In genomic region chr1:62436466-62437272, GRCh38 we compare ENCODE assay signal across 1 cellular context.
TF ChIP-seq lines count a peak whose summit lies in the region.

A gene with protein sequence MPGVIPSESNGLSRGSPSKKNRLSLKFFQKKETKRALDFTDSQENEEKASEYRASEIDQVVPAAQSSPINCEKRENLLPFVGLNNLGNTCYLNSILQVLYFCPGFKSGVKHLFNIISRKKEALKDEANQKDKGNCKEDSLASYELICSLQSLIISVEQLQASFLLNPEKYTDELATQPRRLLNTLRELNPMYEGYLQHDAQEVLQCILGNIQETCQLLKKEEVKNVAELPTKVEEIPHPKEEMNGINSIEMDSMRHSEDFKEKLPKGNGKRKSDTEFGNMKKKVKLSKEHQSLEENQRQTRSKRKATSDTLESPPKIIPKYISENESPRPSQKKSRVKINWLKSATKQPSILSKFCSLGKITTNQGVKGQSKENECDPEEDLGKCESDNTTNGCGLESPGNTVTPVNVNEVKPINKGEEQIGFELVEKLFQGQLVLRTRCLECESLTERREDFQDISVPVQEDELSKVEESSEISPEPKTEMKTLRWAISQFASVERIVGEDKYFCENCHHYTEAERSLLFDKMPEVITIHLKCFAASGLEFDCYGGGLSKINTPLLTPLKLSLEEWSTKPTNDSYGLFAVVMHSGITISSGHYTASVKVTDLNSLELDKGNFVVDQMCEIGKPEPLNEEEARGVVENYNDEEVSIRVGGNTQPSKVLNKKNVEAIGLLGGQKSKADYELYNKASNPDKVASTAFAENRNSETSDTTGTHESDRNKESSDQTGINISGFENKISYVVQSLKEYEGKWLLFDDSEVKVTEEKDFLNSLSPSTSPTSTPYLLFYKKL (plus strand): TSS chr1:62437049. CDS start chr1:62439868, 2,819 bp downstream.

TF ChIP-seq in K562, 482 proteins besides CTCF, POLR2A, EP300 and RAD21 (continued from another document and continues in another):
- TF ChIP-seq, protein P1, sequence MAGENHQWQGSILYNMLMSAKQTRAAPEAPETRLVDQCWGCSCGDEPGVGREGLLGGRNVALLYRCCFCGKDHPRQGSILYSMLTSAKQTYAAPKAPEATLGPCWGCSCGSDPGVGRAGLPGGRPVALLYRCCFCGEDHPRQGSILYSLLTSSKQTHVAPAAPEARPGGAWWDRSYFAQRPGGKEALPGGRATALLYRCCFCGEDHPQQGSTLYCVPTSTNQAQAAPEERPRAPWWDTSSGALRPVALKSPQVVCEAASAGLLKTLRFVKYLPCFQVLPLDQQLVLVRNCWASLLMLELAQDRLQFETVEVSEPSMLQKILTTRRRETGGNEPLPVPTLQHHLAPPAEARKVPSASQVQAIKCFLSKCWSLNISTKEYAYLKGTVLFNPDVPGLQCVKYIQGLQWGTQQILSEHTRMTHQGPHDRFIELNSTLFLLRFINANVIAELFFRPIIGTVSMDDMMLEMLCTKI (IDR thresholded peaks at IDR 0.05; ENCODE audit: partially characterized antibody), result no peak
- TF ChIP-seq ARID2 (IDR thresholded peaks at IDR 0.05) (no peak), ZBTB1 (CRISPR knock-in tag; IDR thresholded peaks at IDR 0.05; ENCODE audit: borderline replicate concordance, low read depth) (no peak; the same call in 1 of the 2 replicates), FOXJ3 (CRISPR knock-in tag; IDR thresholded peaks at IDR 0.05) (no peak), TAF9B (IDR thresholded peaks at IDR 0.05; ENCODE audit: partially characterized antibody) (peak; percentile 67), ATF7 (IDR thresholded peaks at IDR 0.05) (peak; percentile 49; the same call in 1 of the 2 replicates), RAD51 (IDR thresholded peaks at IDR 0.05; ENCODE audit: borderline replicate concordance, low read depth) (no peak), ZNF324 (CRISPR knock-in tag; IDR thresholded peaks at IDR 0.05) (no peak), GTF2E2 (tag; IDR thresholded peaks at IDR 0.05) (no peak; the same call in 1 of the 2 replicates), ZNF184 (CRISPR knock-in tag; IDR thresholded peaks at IDR 0.05) (no peak), TGIF2 (CRISPR knock-in tag; IDR thresholded peaks at IDR 0.05) (no peak), PHB (CRISPR knock-in tag; IDR thresholded peaks at IDR 0.05) (no peak), HES1 (IDR thresholded peaks at IDR 0.05; ENCODE audit: low read depth) (no peak), SETDB1 (IDR thresholded peaks at IDR 0.05; ENCODE audit: low read length) (no peak), CHAMP1 (IDR thresholded peaks at IDR 0.05) (0 out of 2 replicates have a peak, but pooled peaks have one; percentile 30), TRIM28 (IDR thresholded peaks at IDR 0.05) (no peak), FOXO4 (CRISPR knock-in tag; IDR thresholded peaks at IDR 0.05) (no peak)
- TF ChIP-seq, protein P2, sequence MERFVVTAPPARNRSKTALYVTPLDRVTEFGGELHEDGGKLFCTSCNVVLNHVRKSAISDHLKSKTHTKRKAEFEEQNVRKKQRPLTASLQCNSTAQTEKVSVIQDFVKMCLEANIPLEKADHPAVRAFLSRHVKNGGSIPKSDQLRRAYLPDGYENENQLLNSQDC (CRISPR knock-in tag; IDR thresholded peaks at IDR 0.05), result no peak
- TF ChIP-seq, protein P3, sequence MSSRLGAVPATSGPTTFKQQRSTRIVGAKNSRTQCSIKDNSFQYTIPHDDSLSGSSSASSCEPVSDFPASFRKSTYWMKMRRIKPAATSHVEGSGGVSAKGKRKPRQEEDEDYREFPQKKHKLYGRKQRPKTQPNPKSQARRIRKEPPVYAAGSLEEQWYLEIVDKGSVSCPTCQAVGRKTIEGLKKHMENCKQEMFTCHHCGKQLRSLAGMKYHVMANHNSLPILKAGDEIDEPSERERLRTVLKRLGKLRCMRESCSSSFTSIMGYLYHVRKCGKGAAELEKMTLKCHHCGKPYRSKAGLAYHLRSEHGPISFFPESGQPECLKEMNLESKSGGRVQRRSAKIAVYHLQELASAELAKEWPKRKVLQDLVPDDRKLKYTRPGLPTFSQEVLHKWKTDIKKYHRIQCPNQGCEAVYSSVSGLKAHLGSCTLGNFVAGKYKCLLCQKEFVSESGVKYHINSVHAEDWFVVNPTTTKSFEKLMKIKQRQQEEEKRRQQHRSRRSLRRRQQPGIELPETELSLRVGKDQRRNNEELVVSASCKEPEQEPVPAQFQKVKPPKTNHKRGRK (tag; IDR thresholded peaks at IDR 0.05), result no peak
- TF ChIP-seq, protein P4, sequence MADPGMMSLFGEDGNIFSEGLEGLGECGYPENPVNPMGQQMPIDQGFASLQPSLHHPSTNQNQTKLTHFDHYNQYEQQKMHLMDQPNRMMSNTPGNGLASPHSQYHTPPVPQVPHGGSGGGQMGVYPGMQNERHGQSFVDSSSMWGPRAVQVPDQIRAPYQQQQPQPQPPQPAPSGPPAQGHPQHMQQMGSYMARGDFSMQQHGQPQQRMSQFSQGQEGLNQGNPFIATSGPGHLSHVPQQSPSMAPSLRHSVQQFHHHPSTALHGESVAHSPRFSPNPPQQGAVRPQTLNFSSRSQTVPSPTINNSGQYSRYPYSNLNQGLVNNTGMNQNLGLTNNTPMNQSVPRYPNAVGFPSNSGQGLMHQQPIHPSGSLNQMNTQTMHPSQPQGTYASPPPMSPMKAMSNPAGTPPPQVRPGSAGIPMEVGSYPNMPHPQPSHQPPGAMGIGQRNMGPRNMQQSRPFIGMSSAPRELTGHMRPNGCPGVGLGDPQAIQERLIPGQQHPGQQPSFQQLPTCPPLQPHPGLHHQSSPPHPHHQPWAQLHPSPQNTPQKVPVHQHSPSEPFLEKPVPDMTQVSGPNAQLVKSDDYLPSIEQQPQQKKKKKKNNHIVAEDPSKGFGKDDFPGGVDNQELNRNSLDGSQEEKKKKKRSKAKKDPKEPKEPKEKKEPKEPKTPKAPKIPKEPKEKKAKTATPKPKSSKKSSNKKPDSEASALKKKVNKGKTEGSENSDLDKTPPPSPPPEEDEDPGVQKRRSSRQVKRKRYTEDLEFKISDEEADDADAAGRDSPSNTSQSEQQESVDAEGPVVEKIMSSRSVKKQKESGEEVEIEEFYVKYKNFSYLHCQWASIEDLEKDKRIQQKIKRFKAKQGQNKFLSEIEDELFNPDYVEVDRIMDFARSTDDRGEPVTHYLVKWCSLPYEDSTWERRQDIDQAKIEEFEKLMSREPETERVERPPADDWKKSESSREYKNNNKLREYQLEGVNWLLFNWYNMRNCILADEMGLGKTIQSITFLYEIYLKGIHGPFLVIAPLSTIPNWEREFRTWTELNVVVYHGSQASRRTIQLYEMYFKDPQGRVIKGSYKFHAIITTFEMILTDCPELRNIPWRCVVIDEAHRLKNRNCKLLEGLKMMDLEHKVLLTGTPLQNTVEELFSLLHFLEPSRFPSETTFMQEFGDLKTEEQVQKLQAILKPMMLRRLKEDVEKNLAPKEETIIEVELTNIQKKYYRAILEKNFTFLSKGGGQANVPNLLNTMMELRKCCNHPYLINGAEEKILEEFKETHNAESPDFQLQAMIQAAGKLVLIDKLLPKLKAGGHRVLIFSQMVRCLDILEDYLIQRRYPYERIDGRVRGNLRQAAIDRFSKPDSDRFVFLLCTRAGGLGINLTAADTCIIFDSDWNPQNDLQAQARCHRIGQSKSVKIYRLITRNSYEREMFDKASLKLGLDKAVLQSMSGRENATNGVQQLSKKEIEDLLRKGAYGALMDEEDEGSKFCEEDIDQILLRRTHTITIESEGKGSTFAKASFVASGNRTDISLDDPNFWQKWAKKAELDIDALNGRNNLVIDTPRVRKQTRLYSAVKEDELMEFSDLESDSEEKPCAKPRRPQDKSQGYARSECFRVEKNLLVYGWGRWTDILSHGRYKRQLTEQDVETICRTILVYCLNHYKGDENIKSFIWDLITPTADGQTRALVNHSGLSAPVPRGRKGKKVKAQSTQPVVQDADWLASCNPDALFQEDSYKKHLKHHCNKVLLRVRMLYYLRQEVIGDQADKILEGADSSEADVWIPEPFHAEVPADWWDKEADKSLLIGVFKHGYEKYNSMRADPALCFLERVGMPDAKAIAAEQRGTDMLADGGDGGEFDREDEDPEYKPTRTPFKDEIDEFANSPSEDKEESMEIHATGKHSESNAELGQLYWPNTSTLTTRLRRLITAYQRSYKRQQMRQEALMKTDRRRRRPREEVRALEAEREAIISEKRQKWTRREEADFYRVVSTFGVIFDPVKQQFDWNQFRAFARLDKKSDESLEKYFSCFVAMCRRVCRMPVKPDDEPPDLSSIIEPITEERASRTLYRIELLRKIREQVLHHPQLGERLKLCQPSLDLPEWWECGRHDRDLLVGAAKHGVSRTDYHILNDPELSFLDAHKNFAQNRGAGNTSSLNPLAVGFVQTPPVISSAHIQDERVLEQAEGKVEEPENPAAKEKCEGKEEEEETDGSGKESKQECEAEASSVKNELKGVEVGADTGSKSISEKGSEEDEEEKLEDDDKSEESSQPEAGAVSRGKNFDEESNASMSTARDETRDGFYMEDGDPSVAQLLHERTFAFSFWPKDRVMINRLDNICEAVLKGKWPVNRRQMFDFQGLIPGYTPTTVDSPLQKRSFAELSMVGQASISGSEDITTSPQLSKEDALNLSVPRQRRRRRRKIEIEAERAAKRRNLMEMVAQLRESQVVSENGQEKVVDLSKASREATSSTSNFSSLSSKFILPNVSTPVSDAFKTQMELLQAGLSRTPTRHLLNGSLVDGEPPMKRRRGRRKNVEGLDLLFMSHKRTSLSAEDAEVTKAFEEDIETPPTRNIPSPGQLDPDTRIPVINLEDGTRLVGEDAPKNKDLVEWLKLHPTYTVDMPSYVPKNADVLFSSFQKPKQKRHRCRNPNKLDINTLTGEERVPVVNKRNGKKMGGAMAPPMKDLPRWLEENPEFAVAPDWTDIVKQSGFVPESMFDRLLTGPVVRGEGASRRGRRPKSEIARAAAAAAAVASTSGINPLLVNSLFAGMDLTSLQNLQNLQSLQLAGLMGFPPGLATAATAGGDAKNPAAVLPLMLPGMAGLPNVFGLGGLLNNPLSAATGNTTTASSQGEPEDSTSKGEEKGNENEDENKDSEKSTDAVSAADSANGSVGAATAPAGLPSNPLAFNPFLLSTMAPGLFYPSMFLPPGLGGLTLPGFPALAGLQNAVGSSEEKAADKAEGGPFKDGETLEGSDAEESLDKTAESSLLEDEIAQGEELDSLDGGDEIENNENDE (IDR thresholded peaks at IDR 0.05; ENCODE audit: low read depth, low read length), result no peak
- TF ChIP-seq, protein P5, sequence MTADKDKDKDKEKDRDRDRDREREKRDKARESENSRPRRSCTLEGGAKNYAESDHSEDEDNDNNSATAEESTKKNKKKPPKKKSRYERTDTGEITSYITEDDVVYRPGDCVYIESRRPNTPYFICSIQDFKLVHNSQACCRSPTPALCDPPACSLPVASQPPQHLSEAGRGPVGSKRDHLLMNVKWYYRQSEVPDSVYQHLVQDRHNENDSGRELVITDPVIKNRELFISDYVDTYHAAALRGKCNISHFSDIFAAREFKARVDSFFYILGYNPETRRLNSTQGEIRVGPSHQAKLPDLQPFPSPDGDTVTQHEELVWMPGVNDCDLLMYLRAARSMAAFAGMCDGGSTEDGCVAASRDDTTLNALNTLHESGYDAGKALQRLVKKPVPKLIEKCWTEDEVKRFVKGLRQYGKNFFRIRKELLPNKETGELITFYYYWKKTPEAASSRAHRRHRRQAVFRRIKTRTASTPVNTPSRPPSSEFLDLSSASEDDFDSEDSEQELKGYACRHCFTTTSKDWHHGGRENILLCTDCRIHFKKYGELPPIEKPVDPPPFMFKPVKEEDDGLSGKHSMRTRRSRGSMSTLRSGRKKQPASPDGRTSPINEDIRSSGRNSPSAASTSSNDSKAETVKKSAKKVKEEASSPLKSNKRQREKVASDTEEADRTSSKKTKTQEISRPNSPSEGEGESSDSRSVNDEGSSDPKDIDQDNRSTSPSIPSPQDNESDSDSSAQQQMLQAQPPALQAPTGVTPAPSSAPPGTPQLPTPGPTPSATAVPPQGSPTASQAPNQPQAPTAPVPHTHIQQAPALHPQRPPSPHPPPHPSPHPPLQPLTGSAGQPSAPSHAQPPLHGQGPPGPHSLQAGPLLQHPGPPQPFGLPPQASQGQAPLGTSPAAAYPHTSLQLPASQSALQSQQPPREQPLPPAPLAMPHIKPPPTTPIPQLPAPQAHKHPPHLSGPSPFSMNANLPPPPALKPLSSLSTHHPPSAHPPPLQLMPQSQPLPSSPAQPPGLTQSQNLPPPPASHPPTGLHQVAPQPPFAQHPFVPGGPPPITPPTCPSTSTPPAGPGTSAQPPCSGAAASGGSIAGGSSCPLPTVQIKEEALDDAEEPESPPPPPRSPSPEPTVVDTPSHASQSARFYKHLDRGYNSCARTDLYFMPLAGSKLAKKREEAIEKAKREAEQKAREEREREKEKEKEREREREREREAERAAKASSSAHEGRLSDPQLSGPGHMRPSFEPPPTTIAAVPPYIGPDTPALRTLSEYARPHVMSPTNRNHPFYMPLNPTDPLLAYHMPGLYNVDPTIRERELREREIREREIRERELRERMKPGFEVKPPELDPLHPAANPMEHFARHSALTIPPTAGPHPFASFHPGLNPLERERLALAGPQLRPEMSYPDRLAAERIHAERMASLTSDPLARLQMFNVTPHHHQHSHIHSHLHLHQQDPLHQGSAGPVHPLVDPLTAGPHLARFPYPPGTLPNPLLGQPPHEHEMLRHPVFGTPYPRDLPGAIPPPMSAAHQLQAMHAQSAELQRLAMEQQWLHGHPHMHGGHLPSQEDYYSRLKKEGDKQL (CRISPR knock-in tag; IDR thresholded peaks at IDR 0.05; ENCODE audit: borderline replicate concordance), result no peak
